8 cellular contexts compared by ENCODE assay signal in genomic region chr17:44774271-44775135, GRCh38. TPM values are rescaled to one million over a fixed set of nuclear protein-coding genes. Genes with fewer than 3 reads are reported as not detected.
DNase-seq lines count a peak whose midpoint lies in the region; ATAC-seq and TF ChIP-seq lines count a peak whose summit lies in the region.

No MANE protein-coding gene starts in this region.

- peaks cover 12% of the 10 kb centered on the region for H3K4me1 Mint-ChIP-seq in activated CD8-positive, alpha-beta memory T cell treated with anti-CD3 and anti-CD28 coated beads, Interleukin-2, amount 10 ng/mL, durations not matched to agents 7 days and 5 days
- H3K4me1 Mint-ChIP-seq in endothelial cell (ENCODE audit: unreplicated experiment) (no peaks in the 10 kb centered on the region), mesothelial cell of epicardium (peaks cover 4% of the 10 kb centered on the region)

- ATAC-seq in activated CD8-positive, alpha-beta memory T cell treated with anti-CD3 and anti-CD28 coated beads, Interleukin-2, amount 10 ng/mL, durations not matched to agents 7 days and 5 days = peak; percentile 32
- no peak for ATAC-seq in HG03095 (IDR thresholded peaks at IDR 0.05; ENCODE audit: unreplicated experiment)

- no peaks in the 10 kb centered on the region for H3K36me3 ChIP-seq in HUES6 (ENCODE audit: control insufficient read depth, insufficient read depth, low read length)

- TF ChIP-seq CTCF in GM12864 (IDR thresholded peaks at IDR 0.05; ENCODE audit: low read depth, low read length, missing control alignments) = peak; percentile 100
- peak; percentile 94 for TF ChIP-seq CTCF in endothelial cell (IDR thresholded peaks at IDR 0.05; ENCODE audit: unreplicated experiment)
- TF ChIP-seq CTCF in mesothelial cell of epicardium (IDR thresholded peaks at IDR 0.05; ENCODE audit: unreplicated experiment) = peak; percentile 98

- H3K4me1 ChIP-seq in HUES6 (ENCODE audit: control insufficient read depth, insufficient read depth, low read length) = peaks cover 19% of the 10 kb centered on the region

- peak overlapping the region; percentile 76 for H3K4me3 Mint-ChIP-seq in activated CD8-positive, alpha-beta memory T cell treated with anti-CD3 and anti-CD28 coated beads, Interleukin-2, amount 10 ng/mL, durations not matched to agents 7 days and 5 days
- H3K4me3 Mint-ChIP-seq in endothelial cell (ENCODE audit: unreplicated experiment) = peak overlapping the region; percentile 83
- H3K4me3 Mint-ChIP-seq in mesothelial cell of epicardium = peak overlapping the region; percentile 78

- H3K27me3 Mint-ChIP-seq in activated CD8-positive, alpha-beta memory T cell treated with anti-CD3 and anti-CD28 coated beads, Interleukin-2, amount 10 ng/mL, durations not matched to agents 7 days and 5 days = peaks cover 7% of the 10 kb centered on the region
- H3K27me3 Mint-ChIP-seq in endothelial cell (ENCODE audit: unreplicated experiment) = peaks cover 17% of the 10 kb centered on the region
- H3K27me3 Mint-ChIP-seq in mesothelial cell of epicardium (ENCODE audit: low read depth) = peaks cover 11% of the 10 kb centered on the region

- peak overlapping the region; percentile 40 for H3K9ac ChIP-seq in HUES6 (ENCODE audit: low read length)

- H3K27ac Mint-ChIP-seq in activated CD8-positive, alpha-beta memory T cell treated with anti-CD3 and anti-CD28 coated beads, Interleukin-2, amount 10 ng/mL, durations not matched to agents 7 days and 5 days = peak overlapping the region; percentile 62
- H3K27ac Mint-ChIP-seq in endothelial cell (ENCODE audit: unreplicated experiment) = no peak overlapping the region
- H3K27ac Mint-ChIP-seq in mesothelial cell of epicardium = peak overlapping the region; percentile 88

- no peak overlapping the region for H3K27ac ChIP-seq in HUES6 (ENCODE audit: low read depth, low read length)

- no peak for DNase-seq in GM12864 (ENCODE audit: low read depth)
- DNase-seq in NOMO-1 treated with dmso at 0.1 percent for 144 hours (lab: John Stamatoyannopoulos, UW; ENCODE audit: unreplicated experiment) = peak; percentile 48
- peak; percentile 91 for DNase-seq in activated CD8-positive, alpha-beta memory T cell treated with anti-CD3 and anti-CD28 coated beads, Interleukin-2, amount 10 ng/mL, durations not matched to agents 7 days and 5 days
- peak; percentile 99 for DNase-seq in endothelial cell (ENCODE audit: low spot score)
- DNase-seq in mesothelial cell of epicardium (ENCODE audit: low spot score in 2 of 2, unreplicated experiment in 2 of 2) = peak; percentile 85 to 97
- DNase-seq in stimulated activated CD8-positive, alpha-beta memory T cell treated with anti-CD3 and anti-CD28 coated beads, Interleukin-15, amount 100 ng/mL, for 24 hours (ENCODE audit: low read depth) = peak; percentile 81

- peaks cover 22% of the 10 kb centered on the region for H3K27me3 ChIP-seq in HUES6 (ENCODE audit: control insufficient read depth, insufficient read depth, low read length)

- H3K4me3 ChIP-seq in GM12864 (ENCODE audit: low read depth, low read length) (peak overlapping the region; percentile 58), HUES6 (ENCODE audit: low read depth, low read length) (peak overlapping the region; percentile 73)

- H3K36me3 Mint-ChIP-seq in activated CD8-positive, alpha-beta memory T cell treated with anti-CD3 and anti-CD28 coated beads, Interleukin-2, amount 10 ng/mL, durations not matched to agents 7 days and 5 days = no peaks in the 10 kb centered on the region
- H3K36me3 Mint-ChIP-seq in endothelial cell (ENCODE audit: low read depth, unreplicated experiment) = no peaks in the 10 kb centered on the region
- H3K36me3 Mint-ChIP-seq in mesothelial cell of epicardium = no peaks in the 10 kb centered on the region

- H3K9me3 ChIP-seq in HUES6 (ENCODE audit: control insufficient read depth, insufficient read depth, low read depth, low read length) = no peaks in the 10 kb centered on the region

- CTCF ChIA-PET in activated CD8-positive, alpha-beta memory T cell treated with anti-CD3 and anti-CD28 coated beads, Interleukin-2, amount 10 ng/mL, durations not matched to agents 7 days and 5 days (lab: Charles Lee) = interaction anchor here (0.7 to 11.3 kb wide), 18 partner anchors 9 to 381 kb away, joined by 3 to 186 read pairs (median 4); partner anchors contain the start of gene ACBD4

- H3K9me3 Mint-ChIP-seq in activated CD8-positive, alpha-beta memory T cell treated with anti-CD3 and anti-CD28 coated beads, Interleukin-2, amount 10 ng/mL, durations not matched to agents 7 days and 5 days (ENCODE audit: low read depth) = no peaks in the 10 kb centered on the region
- H3K9me3 Mint-ChIP-seq in endothelial cell (ENCODE audit: unreplicated experiment) (no peaks in the 10 kb centered on the region), mesothelial cell of epicardium (no peaks in the 10 kb centered on the region)

RNA-seq across cellular contexts. Expression of gene ADAM11, which starts 15.7 kb away (rescaled TPM):
- total RNA-seq in activated CD8-positive, alpha-beta memory T cell treated with anti-CD3 and anti-CD28 coated beads, Interleukin-2, amount 10 ng/mL, durations not matched to agents 7 days and 5 days = under 1 TPM; 0.35 to 0.50 TPM
- total RNA-seq in endothelial cell (ENCODE audit: unreplicated experiment) (0.62 TPM), mesothelial cell of epicardium (8.5 to 10.1 TPM (median 9.2 TPM) in 3 replicates)

RNA-seq across cellular contexts. Expression of gene GJC1, which starts 55.6 kb away (rescaled TPM):
- total RNA-seq in activated CD8-positive, alpha-beta memory T cell treated with anti-CD3 and anti-CD28 coated beads, Interleukin-2, amount 10 ng/mL, durations not matched to agents 7 days and 5 days = 1 to 10 TPM; 2.7 to 3.7 TPM
- total RNA-seq in endothelial cell (ENCODE audit: unreplicated experiment) (36.5 TPM), mesothelial cell of epicardium (54.5 to 57.1 TPM (median 54.8 TPM) in 3 replicates)
